Comparison of ENCODE assay signal across 8 cellular contexts in genomic region chr3:20340324-20340928, GRCh38.
A peak's percentile ranks its signal among the peaks of the same experiment; 100 is the strongest.
DNase-seq lines count a peak whose midpoint lies in the region; ATAC-seq and TF ChIP-seq lines count a peak whose summit lies in the region.

No MANE protein-coding gene starts in this region.

- no peak overlapping the region for H3K4me3 Mint-ChIP-seq in activated CD4-positive, alpha-beta T cell treated with anti-CD3 and anti-CD28 coated beads, Interleukin-2, amount 10 ng/mL, durations not matched to agents 24 days and 14 days

- H3K27me3 Mint-ChIP-seq in activated CD4-positive, alpha-beta T cell treated with anti-CD3 and anti-CD28 coated beads, Interleukin-2, amount 10 ng/mL, durations not matched to agents 24 days and 14 days: peaks cover 2% of the 10 kb centered on the region

- no peaks in the 10 kb centered on the region for H3K9me3 Mint-ChIP-seq in activated CD4-positive, alpha-beta T cell treated with anti-CD3 and anti-CD28 coated beads, Interleukin-2, amount 10 ng/mL, durations not matched to agents 24 days and 14 days

- H3K36me3 Mint-ChIP-seq in activated CD4-positive, alpha-beta T cell treated with anti-CD3 and anti-CD28 coated beads, Interleukin-2, amount 10 ng/mL, durations not matched to agents 24 days and 14 days (ENCODE audit: low read depth): no peaks in the 10 kb centered on the region

- intact Hi-C loops in activated CD4-positive, alpha-beta T cell treated with anti-CD3 and anti-CD28 coated beads, Interleukin-2, amount 10 ng/mL, durations not matched to agents 24 days and 14 days (cut with micrococcal nuclease): loop anchor here (5.0 kb wide), 1 partner anchor 1777 kb away; no protein-coding TSS in a partner anchor
- intact Hi-C loops in dorsolateral prefrontal cortex (cut with DNase I) (no loop called here), lower leg skin (cut with DNase I; ENCODE audit: low total_unique reads) (no loop called here)

- TF ChIP-seq CTCF in BE2C (IDR thresholded peaks at IDR 0.05; ENCODE audit: low read depth, low read length) (peak; percentile 75), dorsolateral prefrontal cortex (IDR thresholded peaks at IDR 0.05 in 54 of 56, conservative IDR thresholded peaks at IDR 0.05 in 2 of 56; ENCODE audit: low read depth in 1 of 56, partially characterized antibody in 56 of 56) (peak; percentile 71 to 94 (median 86)), lower leg skin (IDR thresholded peaks at IDR 0.05) (peak in 1 of 3 donors; percentile 41)

- H3K27ac ChIP-seq in dorsolateral prefrontal cortex: no peak overlapping the region

- WGBS in lower leg skin, 2 donors: 21 to 22% methylated on average over 6 of the region's 6 CpGs

- TF ChIP-seq POLR2A in lower leg skin (IDR thresholded peaks at IDR 0.05): no peak

- H3K27ac Mint-ChIP-seq in activated CD4-positive, alpha-beta T cell treated with anti-CD3 and anti-CD28 coated beads, Interleukin-2, amount 10 ng/mL, durations not matched to agents 24 days and 14 days: no peak overlapping the region

- H3K4me3 ChIP-seq in BE2C (ENCODE audit: low read depth, low read length): no peak overlapping the region
- H3K4me3 ChIP-seq in dorsolateral prefrontal cortex: peak overlapping the region in 2 of 59 donors; percentile 5 to 29
- H3K4me3 ChIP-seq in lower leg skin (ENCODE audit: low read depth, poor library complexity, severe bottlenecking): no peak overlapping the region

- no peaks in the 10 kb centered on the region for H3K4me1 Mint-ChIP-seq in activated CD4-positive, alpha-beta T cell treated with anti-CD3 and anti-CD28 coated beads, Interleukin-2, amount 10 ng/mL, durations not matched to agents 24 days and 14 days

- no peaks in the 10 kb centered on the region for H3K4me1 ChIP-seq in BE2C

- no peaks in the 10 kb centered on the region for H3K9me3 ChIP-seq in BE2C

- H3K27me3 ChIP-seq in BE2C: no peaks in the 10 kb centered on the region
- H3K27me3 ChIP-seq in dorsolateral prefrontal cortex: no peaks in the 10 kb centered on the region

- DNase-seq in BE2C (peak; percentile 41), NCI-H446 (lab: John Stamatoyannopoulos, UW) (peak; percentile 30 to 77), dorsolateral prefrontal cortex (peak in 9 of 10 donors; percentile 29 to 83 (median 64)), lower leg skin (ENCODE audit: low spot score in 2 of 2) (peak; percentile 78 to 89)
- DNase-seq in activated CD4-positive, alpha-beta T cell treated with anti-CD3 and anti-CD28 coated beads, Interleukin-2, amount 10 ng/mL, durations not matched to agents 24 days and 14 days: peak; percentile 89
- DNase-seq in stimulated activated CD8-positive, alpha-beta memory T cell treated with anti-CD3 and anti-CD28 coated beads, Interleukin-12 subunit alpha, Interleukin-12 subunit beta, amount 100 ng/mL, for 1 hour (ENCODE audit: low read depth): peak; percentile 40

- ATAC-seq in GM19043 (IDR thresholded peaks at IDR 0.05; ENCODE audit: low read depth, unreplicated experiment) (peak; percentile 81), HG03175 (IDR thresholded peaks at IDR 0.05; ENCODE audit: unreplicated experiment) (peak; percentile 90)

- H3K36me3 ChIP-seq in BE2C: no peaks in the 10 kb centered on the region
